8 cellular contexts compared by ENCODE assay signal in genomic region chr22:31399211-31400022, GRCh38. TPM values are rescaled to one million over a fixed set of nuclear protein-coding genes. Genes with fewer than 3 reads are reported as not detected.
DNase-seq lines count a peak whose midpoint lies in the region; ATAC-seq and TF ChIP-seq lines count a peak whose summit lies in the region.

A gene with protein sequence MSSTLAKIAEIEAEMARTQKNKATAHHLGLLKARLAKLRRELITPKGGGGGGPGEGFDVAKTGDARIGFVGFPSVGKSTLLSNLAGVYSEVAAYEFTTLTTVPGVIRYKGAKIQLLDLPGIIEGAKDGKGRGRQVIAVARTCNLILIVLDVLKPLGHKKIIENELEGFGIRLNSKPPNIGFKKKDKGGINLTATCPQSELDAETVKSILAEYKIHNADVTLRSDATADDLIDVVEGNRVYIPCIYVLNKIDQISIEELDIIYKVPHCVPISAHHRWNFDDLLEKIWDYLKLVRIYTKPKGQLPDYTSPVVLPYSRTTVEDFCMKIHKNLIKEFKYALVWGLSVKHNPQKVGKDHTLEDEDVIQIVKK (plus strand): TSS chr22:31399604. CDS start chr22:31399684, 80 bp downstream.

- peaks cover 17% of the 10 kb centered on the region; the same call in 1 of the 2 replicates for H3K36me3 ChIP-seq in GM23338 (ENCODE audit: insufficient read depth)

- H3K27ac Mint-ChIP-seq in GM23338: peak within 1 kb of the TSS; percentile 97
- H3K27ac Mint-ChIP-seq in activated T-helper 17 cell treated with anti-CD3 and anti-CD28 coated beads, Interleukin-2, amount 50 U/mL, for 72 hours: peak within 1 kb of the TSS; percentile 99
- H3K27ac Mint-ChIP-seq in natural killer cell: peak within 1 kb of the TSS; percentile 91 to 98

- TF ChIP-seq CTCF in GM23338 (conservative IDR thresholded peaks at IDR 0.05; ENCODE audit: low read depth in 2 of 2) (no peak), fibroblast of mammary gland (conservative IDR thresholded peaks at IDR 0.05; ENCODE audit: control insufficient read depth, insufficient read depth, low read depth, low read length) (no peak), natural killer cell (IDR thresholded peaks at IDR 0.05) (no peak)

- peak; percentile 96 for DNase-seq in Daoy (ENCODE audit: low read depth)
- peak; percentile 96 for DNase-seq in GM23338 (ENCODE audit: low spot score)
- peak; percentile 93 for DNase-seq in LHCN-M2 (ENCODE audit: low read depth)
- DNase-seq in RPMI8226: peak; percentile 98
- DNase-seq in fibroblast of mammary gland (ENCODE audit: low read depth): peak; percentile 92
- DNase-seq in natural killer cell: peak; percentile 94
- peak; percentile 97 for DNase-seq in stimulated activated naive CD4-positive, alpha-beta T cell treated with Interleukin-2 at 50 U/mL for 16 hours (lab: John Stamatoyannopoulos, UW)

- peak within 1 kb of the TSS; percentile 84 for H3K4me2 ChIP-seq in GM23338

- H3K79me2 ChIP-seq in GM23338 (replicated peaks; ENCODE audit: insufficient read depth): peaks cover 41% of the 10 kb centered on the region

- H3K4me1 Mint-ChIP-seq in GM23338: peaks cover 9% of the 10 kb centered on the region
- no peaks in the 10 kb centered on the region for H3K4me1 Mint-ChIP-seq in activated T-helper 17 cell treated with anti-CD3 and anti-CD28 coated beads, Interleukin-2, amount 50 U/mL, for 72 hours
- H3K4me1 Mint-ChIP-seq in natural killer cell: peaks cover 15 to 16% of the 10 kb centered on the region in 2 donors

- no peaks in the 10 kb centered on the region for H3K27me3 ChIP-seq in GM23338 (ENCODE audit: insufficient read depth)

- intact Hi-C loops in natural killer cell (cut with micrococcal nuclease): loop anchor here (1.0 to 2.0 kb wide), 2 partner anchors 53 to 109 kb away; partner anchors contain the start of gene PATZ1

- H3F3A ChIP-seq in GM23338 (replicated peaks; ENCODE audit: low read depth): no peaks in the 10 kb centered on the region

- H3K36me3 Mint-ChIP-seq in GM23338 (ENCODE audit: low read depth) (peaks cover 25% of the 10 kb centered on the region; the same call in 2 of the 3 replicates), natural killer cell (no peaks in the 10 kb centered on the region)
- H3K36me3 Mint-ChIP-seq in activated T-helper 17 cell treated with anti-CD3 and anti-CD28 coated beads, Interleukin-2, amount 50 U/mL, for 72 hours (ENCODE audit: low read depth): peaks cover 51% of the 10 kb centered on the region

- ATAC-seq in GM23338 (peak; percentile 97), natural killer cell (peak; percentile 96 to 99 (median 97))
- peak; percentile 99 for ATAC-seq in activated T-helper 17 cell treated with anti-CD3 and anti-CD28 coated beads, Interleukin-2, amount 50 U/mL, for 72 hours (replicated peaks)

- H3K27ac ChIP-seq in GM23338 (ENCODE audit: low read depth): peak within 1 kb of the TSS; percentile 92

- peaks cover 8% of the 10 kb centered on the region for H3K27me3 Mint-ChIP-seq in GM23338 (ENCODE audit: insufficient read depth, low read depth, poor library complexity)
- no peaks in the 10 kb centered on the region for H3K27me3 Mint-ChIP-seq in activated T-helper 17 cell treated with anti-CD3 and anti-CD28 coated beads, Interleukin-2, amount 50 U/mL, for 72 hours
- H3K27me3 Mint-ChIP-seq in natural killer cell (ENCODE audit: low read depth in 2 of 2): no peaks in the 10 kb centered on the region

- H3K4me3 ChIP-seq in GM23338 (peak within 1 kb of the TSS; percentile 85), fibroblast of mammary gland (ENCODE audit: control insufficient read depth, low read depth, low read length) (peak within 1 kb of the TSS; percentile 79)

- H3K9me2 ChIP-seq in GM23338 (ENCODE audit: insufficient read depth): no peaks in the 10 kb centered on the region

- no peaks in the 10 kb centered on the region for H3K9me3 Mint-ChIP-seq in GM23338
- peaks cover 2% of the 10 kb centered on the region for H3K9me3 Mint-ChIP-seq in activated T-helper 17 cell treated with anti-CD3 and anti-CD28 coated beads, Interleukin-2, amount 50 U/mL, for 72 hours
- H3K9me3 Mint-ChIP-seq in natural killer cell: no peaks in the 10 kb centered on the region

- H2AFZ ChIP-seq in GM23338: peak within 1 kb of the TSS; percentile 99

- H3K4me1 ChIP-seq in GM23338 (ENCODE audit: insufficient read depth): peaks cover 16% of the 10 kb centered on the region

- H4K20me1 ChIP-seq in GM23338 (replicated peaks; ENCODE audit: insufficient read depth): peaks cover 7% of the 10 kb centered on the region; the same call in 1 of the 2 replicates

- peak within 1 kb of the TSS; percentile 95 for H3K4me3 Mint-ChIP-seq in GM23338
- peak within 1 kb of the TSS; percentile 95 for H3K4me3 Mint-ChIP-seq in activated T-helper 17 cell treated with anti-CD3 and anti-CD28 coated beads, Interleukin-2, amount 50 U/mL, for 72 hours
- peak within 1 kb of the TSS; percentile 93 for H3K4me3 Mint-ChIP-seq in natural killer cell

TF ChIP-seq in GM23338, 12 proteins besides CTCF, POLR2A, EP300 and RAD21 (continues in another document):
- TF ChIP-seq, protein P1, sequence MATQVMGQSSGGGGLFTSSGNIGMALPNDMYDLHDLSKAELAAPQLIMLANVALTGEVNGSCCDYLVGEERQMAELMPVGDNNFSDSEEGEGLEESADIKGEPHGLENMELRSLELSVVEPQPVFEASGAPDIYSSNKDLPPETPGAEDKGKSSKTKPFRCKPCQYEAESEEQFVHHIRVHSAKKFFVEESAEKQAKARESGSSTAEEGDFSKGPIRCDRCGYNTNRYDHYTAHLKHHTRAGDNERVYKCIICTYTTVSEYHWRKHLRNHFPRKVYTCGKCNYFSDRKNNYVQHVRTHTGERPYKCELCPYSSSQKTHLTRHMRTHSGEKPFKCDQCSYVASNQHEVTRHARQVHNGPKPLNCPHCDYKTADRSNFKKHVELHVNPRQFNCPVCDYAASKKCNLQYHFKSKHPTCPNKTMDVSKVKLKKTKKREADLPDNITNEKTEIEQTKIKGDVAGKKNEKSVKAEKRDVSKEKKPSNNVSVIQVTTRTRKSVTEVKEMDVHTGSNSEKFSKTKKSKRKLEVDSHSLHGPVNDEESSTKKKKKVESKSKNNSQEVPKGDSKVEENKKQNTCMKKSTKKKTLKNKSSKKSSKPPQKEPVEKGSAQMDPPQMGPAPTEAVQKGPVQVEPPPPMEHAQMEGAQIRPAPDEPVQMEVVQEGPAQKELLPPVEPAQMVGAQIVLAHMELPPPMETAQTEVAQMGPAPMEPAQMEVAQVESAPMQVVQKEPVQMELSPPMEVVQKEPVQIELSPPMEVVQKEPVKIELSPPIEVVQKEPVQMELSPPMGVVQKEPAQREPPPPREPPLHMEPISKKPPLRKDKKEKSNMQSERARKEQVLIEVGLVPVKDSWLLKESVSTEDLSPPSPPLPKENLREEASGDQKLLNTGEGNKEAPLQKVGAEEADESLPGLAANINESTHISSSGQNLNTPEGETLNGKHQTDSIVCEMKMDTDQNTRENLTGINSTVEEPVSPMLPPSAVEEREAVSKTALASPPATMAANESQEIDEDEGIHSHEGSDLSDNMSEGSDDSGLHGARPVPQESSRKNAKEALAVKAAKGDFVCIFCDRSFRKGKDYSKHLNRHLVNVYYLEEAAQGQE (IDR thresholded peaks at IDR 0.05; ENCODE audit: unreplicated experiment): no peak
- TF ChIP-seq NANOG (IDR thresholded peaks at IDR 0.05; ENCODE audit: borderline replicate concordance): no peak

RNA-seq across cellular contexts. Expression of the gene that starts here (rescaled TPM):
- 134 and 146 TPM in 2 replicates for total RNA-seq in Daoy (2014; rRNA removed; shearing (Covaris generic))
- total RNA-seq in GM23338 (2014; rRNA removed; shearing (Covaris generic)): 63.9 and 69.7 TPM in 2 replicates
- polyA plus RNA-seq in GM23338 (2016; fragmentation: Nextera tagmentation; extraction: Ambion mirVana): 78.1 and 87.6 TPM in 2 replicates
- 99.8 and 102 TPM in 2 replicates for total RNA-seq in LHCN-M2 (2014; rRNA removed)
- polyA plus RNA-seq in LHCN-M2 (2012): 74.4 TPM
- total RNA-seq in activated T-helper 17 cell treated with anti-CD3 and anti-CD28 coated beads, Interleukin-2, amount 50 U/mL, for 72 hours: 10 to 100 TPM; 97.4 to 99.4 TPM
- total RNA-seq in natural killer cell: 10 to 100 TPM; 50.2 to 60.3 (median 55.4) TPM

Comparison
In these comparisons a context has a peak if more than half of its experiments do, and no peak if none do; other contexts are left out.
1. Peak in every context shown above with its lines: DNase-seq, ATAC-seq, H3K4me3 ChIP-seq and H3K27ac ChIP-seq.